In genomic region chr13:36495431-36495830, GRCh38 we compare ENCODE assay signal across 28 cellular contexts.
"Had no signal": no experiment of that assay in that cellular context is flagged by ENCODE, and none has a peak within 500 bp of the region (broad histone marks: within the 10 kb centered on the region; RNA-seq: fewer than 3 reads in every experiment).

No MANE protein-coding gene starts in this region.

- H3K4me3 ChIP-seq: colonic mucosa, coronary artery, dorsolateral prefrontal cortex, esophagus muscularis mucosa, esophagus squamous epithelium, gastrocnemius medialis, gastroesophageal sphincter, heart left ventricle, heart right ventricle had no signal

- H3K9me3 ChIP-seq: colonic mucosa, esophagus muscularis mucosa, esophagus squamous epithelium, gastrocnemius medialis, gastroesophageal sphincter had no signal

- FAIRE-seq: colon, endometrium, endothelial cell of umbilical vein, frontal cortex had no signal

- ATAC-seq: effector memory CD8-positive, alpha-beta T cell; esophagus mucosa; foreskin keratinocyte; gastrocnemius medialis; gastroesophageal sphincter; heart left ventricle; heart right ventricle had no signal

- H3K27ac ChIP-seq: colonic mucosa, coronary artery, dorsolateral prefrontal cortex, epithelial cell of prostate, esophagus muscularis mucosa, esophagus squamous epithelium, foreskin keratinocyte, gastrocnemius medialis, gastroesophageal sphincter, heart left ventricle, heart right ventricle had no signal

- H3K36me3 ChIP-seq: colonic mucosa, esophagus muscularis mucosa, esophagus squamous epithelium, gastrocnemius medialis, gastroesophageal sphincter, heart left ventricle, heart right ventricle had no signal

- DNase-seq: colonic mucosa; cortex of kidney; dermis blood vessel endothelial cell; dorsolateral prefrontal cortex; effector CD4-positive, alpha-beta T cell; effector CD8-positive, alpha-beta T cell; effector memory CD4-positive, alpha-beta T cell; effector memory CD8-positive, alpha-beta T cell; endodermal cell; erythroblast; esophagus squamous epithelium; foreskin fibroblast; foreskin keratinocyte; foreskin melanocyte; gastrocnemius medialis; glutamatergic neuron; head of caudate nucleus; heart left ventricle; heart right ventricle had no signal

- H3K27me3 ChIP-seq: colonic mucosa, esophagus muscularis mucosa, esophagus squamous epithelium, foreskin keratinocyte, gastrocnemius medialis, gastroesophageal sphincter had no signal

- H3K4me1 ChIP-seq: colonic mucosa, esophagus muscularis mucosa, esophagus squamous epithelium, foreskin keratinocyte, gastrocnemius medialis, gastroesophageal sphincter, heart left ventricle, heart right ventricle had no signal
